Comparison of ENCODE assay signal across 15 cellular contexts in the genomic region with DNA sequence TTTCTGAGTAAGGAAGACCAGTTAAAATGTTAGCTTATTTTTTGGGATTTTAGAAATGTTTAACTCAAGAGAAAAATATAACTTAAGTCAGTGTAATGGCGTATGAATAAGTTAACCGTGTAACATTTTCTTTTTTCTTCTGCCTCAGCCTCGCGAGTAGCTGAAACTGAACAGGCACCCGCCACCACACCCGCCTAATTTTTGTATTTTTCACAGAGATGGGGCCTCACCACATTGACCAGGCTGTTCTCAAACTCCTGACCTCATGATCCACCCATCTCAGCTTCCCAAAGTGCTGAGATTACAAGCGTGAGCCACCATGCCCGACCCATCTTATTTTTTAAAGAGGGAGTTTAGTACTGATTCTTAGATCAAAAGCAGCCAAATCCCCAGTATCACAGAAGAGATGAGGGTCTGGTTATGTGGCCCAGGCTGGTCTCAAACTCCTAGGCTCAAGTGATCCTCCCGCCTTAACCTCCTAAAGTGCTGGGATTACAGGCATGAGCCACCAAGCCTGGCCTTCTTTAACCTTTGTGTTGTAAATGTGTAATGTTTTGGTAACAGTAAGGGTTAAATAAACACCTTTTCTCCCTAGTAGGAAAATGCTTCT.
"Had no signal": no experiment of that assay in that cellular context is flagged by ENCODE, and none has a peak within 500 bp of the region (broad histone marks: within the 10 kb centered on the region; RNA-seq: fewer than 3 reads in every experiment).

No MANE protein-coding gene starts in this region.

- H3K9me3 ChIP-seq: left ventricle myocardium inferior, mucosa of descending colon, SK-N-SH, upper lobe of left lung had no signal

- H3K4me3 ChIP-seq: cardiac muscle cell, left ventricle myocardium inferior, mucosa of descending colon, upper lobe of left lung had no signal

- H3K27me3 ChIP-seq: cardiac muscle cell, upper lobe of left lung had no signal

- H3K27ac Mint-ChIP-seq: nephron had no signal

- H3K27ac ChIP-seq: cardiac muscle cell, left ventricle myocardium inferior, upper lobe of left lung had no signal

- H3K36me3 ChIP-seq: cardiac muscle cell, upper lobe of left lung had no signal

- H3K27me3 Mint-ChIP-seq: stimulated activated naive CD8-positive, alpha-beta T cell treated with anti-CD3 and anti-CD28 coated beads, Interleukin-15, amount 100 ng/mL, for 72 hours had no signal

- DNase-seq: activated CD4-positive, alpha-beta T cell treated with anti-CD3 and anti-CD28 coated beads for 1 hour; activated gamma-delta T cell; hypothalamus; left ventricle myocardium inferior; mucosa of descending colon; nucleus accumbens; SHP77; SK-N-SH; stimulated activated CD4-positive, alpha-beta T cell treated with anti-CD3 and anti-CD28 coated beads, Interleukin-2, amount 100 ng/mL, for 48 hours; stimulated activated naive CD8-positive, alpha-beta T cell treated with anti-CD3 and anti-CD28 coated beads, Interleukin-15, amount 100 ng/mL, for 72 hours; T-helper 1 cell; upper lobe of left lung had no signal

- H3K4me3 Mint-ChIP-seq: nephron had no signal

- H3K9me3 Mint-ChIP-seq: nephron; stimulated activated naive CD8-positive, alpha-beta T cell treated with anti-CD3 and anti-CD28 coated beads, Interleukin-15, amount 100 ng/mL, for 72 hours had no signal

- ATAC-seq: esophagus mucosa; mucosa of descending colon; stimulated activated naive CD8-positive, alpha-beta T cell treated with anti-CD3 and anti-CD28 coated beads, Interleukin-15, amount 100 ng/mL, for 72 hours had no signal
